25 cellular contexts compared by ENCODE assay signal in the genomic region with DNA sequence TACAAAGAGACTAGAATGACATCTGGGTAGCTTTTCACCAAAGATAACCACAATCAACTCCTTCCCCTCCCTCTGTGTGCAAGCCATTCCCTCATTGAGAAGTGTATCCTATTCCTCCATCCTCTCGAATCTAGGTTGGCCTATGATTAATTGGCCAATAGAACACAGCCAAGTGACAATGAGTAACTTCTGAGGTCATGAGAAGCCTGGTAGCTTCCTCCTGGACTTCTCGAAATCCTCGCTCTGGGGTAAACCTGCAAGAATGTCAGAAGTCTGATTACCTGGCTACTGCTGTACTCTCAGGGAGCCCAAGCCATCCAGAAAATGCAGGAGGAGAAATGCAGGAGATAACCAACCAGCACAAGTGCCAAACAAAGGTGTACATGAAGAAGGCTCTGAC. TPM values are rescaled to one million over a fixed set of nuclear protein-coding genes. Genes with fewer than 3 reads are reported as not detected.
DNase-seq lines count a peak whose midpoint lies in the region; ATAC-seq and TF ChIP-seq lines count a peak whose summit lies in the region.
"Had no signal": no experiment of that assay in that cellular context is flagged by ENCODE, and none has a peak within 500 bp of the region (broad histone marks: within the 10 kb centered on the region; RNA-seq: fewer than 3 reads in every experiment).

No MANE protein-coding gene starts in this region.

- H3K27me3 ChIP-seq in Loucy (ENCODE audit: insufficient read depth, low read length, poor library complexity, severe bottlenecking) = no peaks in the 10 kb centered on the region
- H3K27me3 ChIP-seq in upper lobe of right lung = no peaks in the 10 kb centered on the region
- no peaks in the 10 kb centered on the region for H3K27me3 ChIP-seq in CD8-positive, alpha-beta memory T cell (ENCODE audit: insufficient read depth, low read length, poor library complexity, severe bottlenecking)
- H3K27me3 ChIP-seq in brain microvascular endothelial cell (replicated peaks) = no peaks in the 10 kb centered on the region
- no peaks in the 10 kb centered on the region for H3K27me3 ChIP-seq in MG63
- H3K27me3 ChIP-seq: neutrophil had no signal

- no peak for DNase-seq in activated CD8-positive, alpha-beta T cell treated with anti-CD3 and anti-CD28 coated beads, Interleukin-2, amount 10 ng/mL, durations not matched to agents 7 days and 5 days
- DNase-seq in activated CD8-positive, alpha-beta T cell treated with anti-CD3 and anti-CD28 coated beads for 36 hours = no peak
- DNase-seq in upper lobe of right lung (no peak), brain microvascular endothelial cell (no peak), MG63 (no peak)
- no peak for DNase-seq in CD8-positive, alpha-beta memory T cell
- DNase-seq: activated CD4-positive, alpha-beta memory T cell treated with anti-CD3 and anti-CD28 coated beads for 36 hours; aorta; CD8-positive, alpha-beta T cell; central memory CD4-positive, alpha-beta T cell; HCEC 1CT; Karpas-422; left ventricle myocardium inferior; NCI-H1048; NCI-H187; NCI-H2171 treated with DMSO at 0.1 percent for 48 hours; NCI-H526; SIG-M5; stimulated activated naive CD4-positive, alpha-beta T cell treated with Interleukin-2 at 50 U/mL for 16 hours had no signal

- ATAC-seq in activated CD8-positive, alpha-beta T cell treated with anti-CD3 and anti-CD28 coated beads, Interleukin-2, amount 10 ng/mL, durations not matched to agents 7 days and 5 days = no peak
- no peak for ATAC-seq in activated CD8-positive, alpha-beta T cell treated with anti-CD3 and anti-CD28 coated beads for 36 hours
- ATAC-seq in upper lobe of right lung = peak; percentile 57
- ATAC-seq: CD8-positive, alpha-beta T cell; Panc1 had no signal

- H3K79me2 ChIP-seq in Loucy (ENCODE audit: insufficient read depth, low read length) = peaks cover 63% of the 10 kb centered on the region

- no peaks in the 10 kb centered on the region for H3K27me3 Mint-ChIP-seq in activated CD8-positive, alpha-beta T cell treated with anti-CD3 and anti-CD28 coated beads, Interleukin-2, amount 10 ng/mL, durations not matched to agents 7 days and 5 days (ENCODE audit: low read depth)
- H3K27me3 Mint-ChIP-seq in activated CD8-positive, alpha-beta T cell treated with anti-CD3 and anti-CD28 coated beads for 36 hours = no peaks in the 10 kb centered on the region
- H3K27me3 Mint-ChIP-seq in dendritic cell treated with granulocyte-macrophage colony-stimulating factor and Interleukin-4, amounts not matched to agents 40 ng/mL and 50 ng/mL, for 4 days = no peaks in the 10 kb centered on the region
- no peaks in the 10 kb centered on the region for H3K27me3 Mint-ChIP-seq in CD8-positive, alpha-beta memory T cell
- H3K27me3 Mint-ChIP-seq: activated CD4-positive, alpha-beta memory T cell treated with anti-CD3 and anti-CD28 coated beads for 36 hours; activated naive CD4-positive, alpha-beta T cell treated with anti-CD3 and anti-CD28 coated beads, Interleukin-2, amount 50 U/mL, for 24 hours had no signal

- H3K4me1 Mint-ChIP-seq in activated CD8-positive, alpha-beta T cell treated with anti-CD3 and anti-CD28 coated beads, Interleukin-2, amount 10 ng/mL, durations not matched to agents 7 days and 5 days (ENCODE audit: low read depth) = peaks cover 67% of the 10 kb centered on the region
- H3K4me1 Mint-ChIP-seq in activated CD8-positive, alpha-beta T cell treated with anti-CD3 and anti-CD28 coated beads for 36 hours (ENCODE audit: low read depth) = peaks cover 48% of the 10 kb centered on the region
- peaks cover 72% of the 10 kb centered on the region for H3K4me1 Mint-ChIP-seq in dendritic cell treated with granulocyte-macrophage colony-stimulating factor and Interleukin-4, amounts not matched to agents 40 ng/mL and 50 ng/mL, for 4 days (ENCODE audit: low read depth)
- H3K4me1 Mint-ChIP-seq in CD8-positive, alpha-beta memory T cell = peaks cover 41 to 68% (median 55%) of the 10 kb centered on the region in 3 donors

- no peaks in the 10 kb centered on the region for H3K36me3 ChIP-seq in Loucy (ENCODE audit: insufficient read depth, low read length)
- no peaks in the 10 kb centered on the region for H3K36me3 ChIP-seq in upper lobe of right lung
- no peaks in the 10 kb centered on the region for H3K36me3 ChIP-seq in CD8-positive, alpha-beta memory T cell (ENCODE audit: insufficient read depth, low read length)
- no peaks in the 10 kb centered on the region for H3K36me3 ChIP-seq in brain microvascular endothelial cell (replicated peaks)
- no peaks in the 10 kb centered on the region; the same call in 1 of the 2 replicates for H3K36me3 ChIP-seq in MG63
- H3K36me3 ChIP-seq: left ventricle myocardium inferior, neutrophil had no signal

- H3K9ac ChIP-seq in Loucy (ENCODE audit: low read depth, low read length, poor library complexity, severe bottlenecking) = peak overlapping the region; percentile 2

- intact Hi-C loops in activated CD8-positive, alpha-beta T cell treated with anti-CD3 and anti-CD28 coated beads for 36 hours (cut with micrococcal nuclease) = no loop called here
- intact Hi-C loops in dendritic cell treated with granulocyte-macrophage colony-stimulating factor and Interleukin-4, amounts not matched to agents 40 ng/mL and 50 ng/mL, for 4 days (cut with micrococcal nuclease) = no loop called here
- intact Hi-C loops in upper lobe of right lung (cut with DNase I) = no loop called here

- no peak overlapping the region for H3K4me3 Mint-ChIP-seq in activated CD8-positive, alpha-beta T cell treated with anti-CD3 and anti-CD28 coated beads, Interleukin-2, amount 10 ng/mL, durations not matched to agents 7 days and 5 days
- no peak overlapping the region for H3K4me3 Mint-ChIP-seq in activated CD8-positive, alpha-beta T cell treated with anti-CD3 and anti-CD28 coated beads for 36 hours
- H3K4me3 Mint-ChIP-seq in dendritic cell treated with granulocyte-macrophage colony-stimulating factor and Interleukin-4, amounts not matched to agents 40 ng/mL and 50 ng/mL, for 4 days = peak overlapping the region; percentile 6
- H3K4me3 Mint-ChIP-seq in CD8-positive, alpha-beta memory T cell = no peak overlapping the region
- H3K4me3 Mint-ChIP-seq: activated CD4-positive, alpha-beta memory T cell treated with anti-CD3 and anti-CD28 coated beads for 36 hours; activated naive CD4-positive, alpha-beta T cell treated with anti-CD3 and anti-CD28 coated beads, Interleukin-2, amount 50 U/mL, for 24 hours; CD8-positive, alpha-beta T cell had no signal

- no peak overlapping the region for H3K4me2 ChIP-seq in Loucy (ENCODE audit: low read depth, low read length, poor library complexity, severe bottlenecking)

- no peaks in the 10 kb centered on the region for H3K9me3 Mint-ChIP-seq in activated CD8-positive, alpha-beta T cell treated with anti-CD3 and anti-CD28 coated beads, Interleukin-2, amount 10 ng/mL, durations not matched to agents 7 days and 5 days (ENCODE audit: insufficient read depth)
- no peaks in the 10 kb centered on the region for H3K9me3 Mint-ChIP-seq in activated CD8-positive, alpha-beta T cell treated with anti-CD3 and anti-CD28 coated beads for 36 hours
- H3K9me3 Mint-ChIP-seq in dendritic cell treated with granulocyte-macrophage colony-stimulating factor and Interleukin-4, amounts not matched to agents 40 ng/mL and 50 ng/mL, for 4 days = no peaks in the 10 kb centered on the region
- no peaks in the 10 kb centered on the region for H3K9me3 Mint-ChIP-seq in CD8-positive, alpha-beta memory T cell
- H3K9me3 Mint-ChIP-seq: activated CD4-positive, alpha-beta memory T cell treated with anti-CD3 and anti-CD28 coated beads for 36 hours; activated naive CD4-positive, alpha-beta T cell treated with anti-CD3 and anti-CD28 coated beads, Interleukin-2, amount 50 U/mL, for 24 hours; activated T-helper 2 cell treated with anti-CD3 and anti-CD28 coated beads, Interferon-gamma antibody, Interleukin-2, Interleukin-4, amounts not matched to agents 10 μg/mL and 5 μg/mL and 100 μg/mL, durations not matched to agents 14 hours and 24 hours and 36 hours; CD8-positive, alpha-beta T cell had no signal

- CTCF ChIA-PET in activated CD8-positive, alpha-beta T cell treated with anti-CD3 and anti-CD28 coated beads, Interleukin-2, amount 10 ng/mL, durations not matched to agents 7 days and 5 days (lab: Charles Lee) = interaction anchor here (0.9 to 2.9 kb wide), 6 partner anchors 12 to 325 kb away, joined by 3 to 12 read pairs (median 5); partner anchors contain the start of gene ARHGAP18
- CTCF ChIA-PET in activated CD8-positive, alpha-beta T cell treated with anti-CD3 and anti-CD28 coated beads for 36 hours (lab: Charles Lee) = interaction anchor here (1.0 to 1.9 kb wide), 4 partner anchors 9 to 99 kb away, joined by 3 to 8 read pairs (median 6); no protein-coding TSS in a partner anchor
- CTCF ChIA-PET in CD8-positive, alpha-beta memory T cell (lab: Charles Lee) = interaction anchor here (0.8 to 1.0 kb wide), 2 partner anchors 14 to 17 kb away, joined by 3 read pairs; no protein-coding TSS in a partner anchor

- no peaks in the 10 kb centered on the region for H3K9me2 ChIP-seq in Loucy (replicated peaks; ENCODE audit: low read depth, low read length)

- H4K20me1 ChIP-seq in Loucy (ENCODE audit: insufficient read depth, low read length, poor library complexity, severe bottlenecking) = no peaks in the 10 kb centered on the region

- H3K27ac ChIP-seq in upper lobe of right lung = no peak overlapping the region
- no peak overlapping the region for H3K27ac ChIP-seq in CD8-positive, alpha-beta memory T cell (ENCODE audit: low read depth, low read length)
- no peak overlapping the region for H3K27ac ChIP-seq in brain microvascular endothelial cell
- H3K27ac ChIP-seq: neutrophil had no signal

- in situ Hi-C loops in brain microvascular endothelial cell (cut with HindIII; ENCODE audit: low pct_ligation_motif_present, low sequenced_read_pairs) = no loop called here

- H3K4me3 ChIP-seq in Loucy (ENCODE audit: low read length, poor library complexity, severe bottlenecking) = no peak overlapping the region
- no peak overlapping the region for H3K4me3 ChIP-seq in upper lobe of right lung
- no peak overlapping the region for H3K4me3 ChIP-seq in CD8-positive, alpha-beta memory T cell (ENCODE audit: low read length)
- no peak overlapping the region for H3K4me3 ChIP-seq in brain microvascular endothelial cell (ENCODE audit: low read depth, low read length)
- no peak overlapping the region for H3K4me3 ChIP-seq in MG63
- H3K4me3 ChIP-seq: left ventricle myocardium inferior had no signal

- POLR2A ChIA-PET in activated CD8-positive, alpha-beta T cell treated with anti-CD3 and anti-CD28 coated beads, Interleukin-2, amount 10 ng/mL, durations not matched to agents 7 days and 5 days (lab: Charles Lee) = no interaction called here
- POLR2A ChIA-PET in activated CD8-positive, alpha-beta T cell treated with anti-CD3 and anti-CD28 coated beads for 36 hours (lab: Charles Lee) = interaction anchor here (1.1 kb wide), 1 partner anchor 206 kb away, joined by 3 read pairs; no protein-coding TSS in a partner anchor
- POLR2A ChIA-PET in CD8-positive, alpha-beta memory T cell (lab: Charles Lee) = interaction anchor here (1.2 kb wide), 1 partner anchor 21 kb away, joined by 3 read pairs; no protein-coding TSS in a partner anchor

- no peak for TF ChIP-seq CTCF in activated CD8-positive, alpha-beta T cell treated with anti-CD3 and anti-CD28 coated beads for 36 hours (IDR thresholded peaks at IDR 0.05)
- TF ChIP-seq CTCF in Loucy (conservative IDR thresholded peaks at IDR 0.05; ENCODE audit: low read length) (no peak), upper lobe of right lung (IDR thresholded peaks at IDR 0.05) (no peak), brain microvascular endothelial cell (IDR thresholded peaks at IDR 0.05; ENCODE audit: low read depth, low read length, missing control alignments) (no peak)

- H3K9me3 ChIP-seq in Loucy (ENCODE audit: insufficient read depth, low read depth, low read length) = no peaks in the 10 kb centered on the region
- H3K9me3 ChIP-seq in upper lobe of right lung = no peaks in the 10 kb centered on the region
- no peaks in the 10 kb centered on the region for H3K9me3 ChIP-seq in CD8-positive, alpha-beta memory T cell (ENCODE audit: low read length)
- no peaks in the 10 kb centered on the region for H3K9me3 ChIP-seq in MG63
- H3K9me3 ChIP-seq: left ventricle myocardium inferior, neutrophil had no signal

- peaks cover 18% of the 10 kb centered on the region for H3K36me3 Mint-ChIP-seq in activated CD8-positive, alpha-beta T cell treated with anti-CD3 and anti-CD28 coated beads, Interleukin-2, amount 10 ng/mL, durations not matched to agents 7 days and 5 days (ENCODE audit: low read depth)
- no peaks in the 10 kb centered on the region for H3K36me3 Mint-ChIP-seq in activated CD8-positive, alpha-beta T cell treated with anti-CD3 and anti-CD28 coated beads for 36 hours (ENCODE audit: low read depth)
- peaks cover 72% of the 10 kb centered on the region for H3K36me3 Mint-ChIP-seq in dendritic cell treated with granulocyte-macrophage colony-stimulating factor and Interleukin-4, amounts not matched to agents 40 ng/mL and 50 ng/mL, for 4 days (ENCODE audit: low read depth)
- peaks cover 0 to 6% (median 0%) of the 10 kb centered on the region in 3 donors for H3K36me3 Mint-ChIP-seq in CD8-positive, alpha-beta memory T cell
- H3K36me3 Mint-ChIP-seq: activated CD4-positive, alpha-beta memory T cell treated with anti-CD3 and anti-CD28 coated beads for 36 hours; activated naive CD4-positive, alpha-beta T cell treated with anti-CD3 and anti-CD28 coated beads, Interleukin-2, amount 50 U/mL, for 24 hours; CD8-positive, alpha-beta T cell had no signal

- H2AFZ ChIP-seq in Loucy (ENCODE audit: low read length) = no peak overlapping the region

- H3F3A ChIP-seq in Loucy (ENCODE audit: low read depth) = no peaks in the 10 kb centered on the region; the same call in 1 of the 2 replicates

- peak overlapping the region; percentile 21 for H3K27ac Mint-ChIP-seq in activated CD8-positive, alpha-beta T cell treated with anti-CD3 and anti-CD28 coated beads, Interleukin-2, amount 10 ng/mL, durations not matched to agents 7 days and 5 days
- H3K27ac Mint-ChIP-seq in activated CD8-positive, alpha-beta T cell treated with anti-CD3 and anti-CD28 coated beads for 36 hours = no peak overlapping the region
- peak overlapping the region; percentile 50 for H3K27ac Mint-ChIP-seq in dendritic cell treated with granulocyte-macrophage colony-stimulating factor and Interleukin-4, amounts not matched to agents 40 ng/mL and 50 ng/mL, for 4 days
- peak overlapping the region in 2 of 8 donors; percentile 7 to 34 for H3K27ac Mint-ChIP-seq in CD8-positive, alpha-beta memory T cell
- H3K27ac Mint-ChIP-seq: activated CD4-positive, alpha-beta memory T cell treated with anti-CD3 and anti-CD28 coated beads for 36 hours; activated naive CD4-positive, alpha-beta T cell treated with anti-CD3 and anti-CD28 coated beads, Interleukin-2, amount 50 U/mL, for 24 hours; activated T-helper 2 cell treated with anti-CD3 and anti-CD28 coated beads, Interferon-gamma antibody, Interleukin-2, Interleukin-4, amounts not matched to agents 10 μg/mL and 5 μg/mL and 100 μg/mL, durations not matched to agents 14 hours and 24 hours and 36 hours; CD8-positive, alpha-beta T cell had no signal

- H3K4me1 ChIP-seq in Loucy (ENCODE audit: insufficient read depth, low read length, poor library complexity, severe bottlenecking) (peaks cover 75% of the 10 kb centered on the region), upper lobe of right lung (peaks cover 45% of the 10 kb centered on the region)
- H3K4me1 ChIP-seq in CD8-positive, alpha-beta memory T cell (ENCODE audit: insufficient read depth, low read length) = peaks cover 5% of the 10 kb centered on the region

RNA-seq across cellular contexts. Expression of gene ARHGAP18, which starts 13.1 kb away (rescaled TPM):
- 10 to 100 TPM; 11.9 to 12.1 TPM for total RNA-seq in activated CD8-positive, alpha-beta T cell treated with anti-CD3 and anti-CD28 coated beads, Interleukin-2, amount 10 ng/mL, durations not matched to agents 7 days and 5 days
- total RNA-seq in activated CD8-positive, alpha-beta T cell treated with anti-CD3 and anti-CD28 coated beads for 36 hours = 1 to 10 TPM; 8.2 to 9.6 TPM
- 60.8 TPM for total RNA-seq in upper lobe of right lung
- 1 to 10 TPM; 6.5 to 7.2 TPM for total RNA-seq in CD8-positive, alpha-beta memory T cell
- polyA plus RNA-seq in CD8-positive, alpha-beta memory T cell = 5.8 TPM
- 31.7 and 37.9 TPM in 2 replicates for total RNA-seq in MG63 (2014; rRNA removed; shearing (Covaris generic); ENCODE audit: low replicate concordance)
